15 cellular contexts compared by ENCODE assay signal in the genomic region with DNA sequence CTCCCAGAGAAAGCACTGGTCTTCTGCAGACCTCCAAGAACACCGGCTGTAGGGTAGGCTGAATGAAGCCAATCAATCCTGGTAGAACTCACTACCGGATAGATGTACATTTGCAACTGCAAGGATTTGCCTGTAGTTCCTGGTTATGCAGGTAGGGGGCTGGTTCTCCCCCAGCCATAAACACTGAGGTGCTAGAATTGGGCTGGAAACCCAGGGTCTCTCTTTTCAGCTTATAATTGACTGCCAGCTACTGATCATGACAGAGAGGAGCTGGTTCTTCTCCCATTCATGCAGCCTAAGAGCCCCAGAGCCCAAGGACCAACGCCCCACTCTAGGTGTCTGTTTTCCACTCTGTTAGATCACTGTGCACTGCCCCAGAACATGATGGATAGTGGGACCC. TPM values are rescaled to one million over a fixed set of nuclear protein-coding genes. Genes with fewer than 3 reads are reported as not detected.
A peak's percentile ranks its signal among the peaks of the same experiment; 100 is the strongest.
DNase-seq lines count a peak whose midpoint lies in the region; ATAC-seq, FAIRE-seq and TF ChIP-seq lines count a peak whose summit lies in the region.
"Had no signal": no experiment of that assay in that cellular context is flagged by ENCODE, and none has a peak within 500 bp of the region (broad histone marks: within the 10 kb centered on the region; RNA-seq: fewer than 3 reads in every experiment).

No MANE protein-coding gene starts in this region.

- H3K4me3 ChIP-seq in Loucy (ENCODE audit: low read length, poor library complexity, severe bottlenecking) (no peak overlapping the region), endothelial cell of umbilical vein (replicated peaks in 1 of 3; ENCODE audit: insufficient read depth in 1 of 3, low read depth in 1 of 3, low read length in 3 of 3) (no peak overlapping the region)
- H3K4me3 ChIP-seq: transverse colon had no signal

- no peak for DNase-seq in stimulated activated naive CD8-positive, alpha-beta T cell treated with anti-CD3 and anti-CD28 coated beads, Interleukin-15, amount 100 ng/mL, for 72 hours
- DNase-seq in stimulated activated naive CD8-positive, alpha-beta T cell treated with anti-CD3 and anti-CD28 coated beads, Interleukin-15, Interleukin-2, amounts not matched to agents 100 U/mL and 50 U/mL, for 24 hours, result no peak
- DNase-seq in endothelial cell of umbilical vein (ENCODE audit: low read depth, low spot score), result no peak
- DNase-seq in cerebellar nuclear complex (lab: John Stamatoyannopoulos, UW), result no peak
- DNase-seq in GM20000 (ENCODE audit: low spot score), result no peak
- DNase-seq in HT-29 (ENCODE audit: low spot score), result no peak
- DNase-seq: activated CD8-positive, alpha-beta memory T cell treated with anti-CD3 and anti-CD28 coated beads, Interleukin-2, amount 50 U/mL, for 4 hours; amygdala; CD4-positive, alpha-beta T cell; NCI-H774; retina; transverse colon had no signal

- POLR2A ChIA-PET in endothelial cell of umbilical vein (lab: Charles Lee), result no interaction called here

- H3F3A ChIP-seq in Loucy (ENCODE audit: low read depth), result no peaks in the 10 kb centered on the region

- H4K20me1 ChIP-seq in Loucy (ENCODE audit: insufficient read depth, low read length, poor library complexity, severe bottlenecking), result no peaks in the 10 kb centered on the region
- H4K20me1 ChIP-seq in endothelial cell of umbilical vein (replicated peaks; ENCODE audit: control insufficient read depth, extremely low read depth, insufficient read depth, low read length), result no peaks in the 10 kb centered on the region

- H3K79me2 ChIP-seq in Loucy (ENCODE audit: insufficient read depth, low read length) (no peaks in the 10 kb centered on the region), endothelial cell of umbilical vein (ENCODE audit: control insufficient read depth, insufficient read depth, low read length) (no peaks in the 10 kb centered on the region)

- CTCF ChIA-PET in endothelial cell of umbilical vein (lab: Charles Lee), result interaction anchor here (1.2 kb wide), 1 partner anchor 28 kb away, joined by 3 read pairs; no protein-coding TSS in a partner anchor

- FAIRE-seq in endothelial cell of umbilical vein (lab: Jason Lieb, UNC), result no peak

- dilution Hi-C loops in endothelial cell of umbilical vein (cut with MboI; ENCODE audit: extremely low pct_ligation_motif_present, low sequenced_read_pairs), result no loop called here

- no peaks in the 10 kb centered on the region for H3K9me2 ChIP-seq in Loucy (replicated peaks; ENCODE audit: low read depth, low read length)

- no peak for TF ChIP-seq POLR2A in endothelial cell of umbilical vein (IDR thresholded peaks at IDR 0.05; ENCODE audit: low read depth, low read length)

- peaks cover 0 to 7% of the 10 kb centered on the region in 2 donors for H3K9me3 Mint-ChIP-seq in stimulated activated naive CD8-positive, alpha-beta T cell treated with anti-CD3 and anti-CD28 coated beads, Interleukin-15, amount 100 ng/mL, for 72 hours
- H3K9me3 Mint-ChIP-seq: CD4-positive, alpha-beta T cell; T-helper 1 cell treated with Interleukin-12 subunit alpha and Interleukin-12 subunit beta and Interleukin-4 antibody, amounts not matched to agents 30 μg/mL and 1 μg/mL, for 36 hours had no signal

- no peaks in the 10 kb centered on the region for H3K36me3 ChIP-seq in Loucy (ENCODE audit: insufficient read depth, low read length)
- no peaks in the 10 kb centered on the region for H3K36me3 ChIP-seq in endothelial cell of umbilical vein (ENCODE audit: control insufficient read depth in 2 of 2, extremely low read depth in 1 of 2, insufficient read depth in 2 of 2, low read length in 2 of 2)
- H3K36me3 ChIP-seq: transverse colon had no signal

- H3K9me3 ChIP-seq in Loucy (ENCODE audit: insufficient read depth, low read depth, low read length) (no peaks in the 10 kb centered on the region), endothelial cell of umbilical vein (replicated peaks; ENCODE audit: control insufficient read depth, insufficient read depth, low read length) (no peaks in the 10 kb centered on the region)
- H3K9me3 ChIP-seq: transverse colon had no signal

- H2AFZ ChIP-seq in Loucy (ENCODE audit: low read length) (no peak overlapping the region), endothelial cell of umbilical vein (ENCODE audit: low read depth, low read length) (no peak overlapping the region)

- no peaks in the 10 kb centered on the region for H3K4me1 Mint-ChIP-seq in stimulated activated naive CD8-positive, alpha-beta T cell treated with anti-CD3 and anti-CD28 coated beads, Interleukin-15, amount 100 ng/mL, for 72 hours

- H3K27me3 ChIP-seq in Loucy (ENCODE audit: insufficient read depth, low read length, poor library complexity, severe bottlenecking), result peaks cover 42% of the 10 kb centered on the region
- no peaks in the 10 kb centered on the region for H3K27me3 ChIP-seq in endothelial cell of umbilical vein (ENCODE audit: control insufficient read depth in 2 of 2, insufficient read depth in 2 of 2, low read length in 2 of 2)
- H3K27me3 ChIP-seq: transverse colon had no signal

- H3K4me2 ChIP-seq in Loucy (ENCODE audit: low read depth, low read length, poor library complexity, severe bottlenecking) (no peak overlapping the region), endothelial cell of umbilical vein (ENCODE audit: insufficient read depth, low read length) (no peak overlapping the region)

- TF ChIP-seq CTCF in Loucy (conservative IDR thresholded peaks at IDR 0.05; ENCODE audit: low read length) (peak; percentile 55), endothelial cell of umbilical vein (IDR thresholded peaks at IDR 0.05; ENCODE audit: extremely low read depth in 1 of 2, insufficient read depth in 1 of 2, low read depth in 1 of 2, low read length in 2 of 2) (peak; percentile 21), GM20000 (IDR thresholded peaks at IDR 0.05; ENCODE audit: extremely low read depth, missing control alignments) (no peak)

- no peak overlapping the region for H3K27ac ChIP-seq in endothelial cell of umbilical vein (ENCODE audit: insufficient read depth, low read depth, low read length)
- H3K27ac ChIP-seq: transverse colon had no signal

- no peaks in the 10 kb centered on the region for H3K4me1 ChIP-seq in Loucy (ENCODE audit: insufficient read depth, low read length, poor library complexity, severe bottlenecking)
- peaks cover 1% of the 10 kb centered on the region for H3K4me1 ChIP-seq in endothelial cell of umbilical vein (ENCODE audit: control insufficient read depth, extremely low read depth, insufficient read depth, low read length)
- H3K4me1 ChIP-seq: transverse colon had no signal

- ATAC-seq in stimulated activated naive CD8-positive, alpha-beta T cell treated with anti-CD3 and anti-CD28 coated beads, Interleukin-15, amount 100 ng/mL, for 72 hours, result peak; percentile 45
- no peak for ATAC-seq in stimulated activated naive CD8-positive, alpha-beta T cell treated with anti-CD3 and anti-CD28 coated beads, Interleukin-15, Interleukin-2, amounts not matched to agents 100 U/mL and 50 U/mL, for 24 hours
- ATAC-seq in GM21717 (IDR thresholded peaks at IDR 0.05; ENCODE audit: unreplicated experiment), result no peak

- peaks cover 8% of the 10 kb centered on the region for H3K27me3 Mint-ChIP-seq in stimulated activated naive CD8-positive, alpha-beta T cell treated with anti-CD3 and anti-CD28 coated beads, Interleukin-15, amount 100 ng/mL, for 72 hours

- no peak overlapping the region for H3K4me3 Mint-ChIP-seq in stimulated activated naive CD8-positive, alpha-beta T cell treated with anti-CD3 and anti-CD28 coated beads, Interleukin-15, amount 100 ng/mL, for 72 hours
- H3K4me3 Mint-ChIP-seq: CD4-positive, alpha-beta T cell; T-helper 1 cell treated with Interleukin-12 subunit alpha and Interleukin-12 subunit beta and Interleukin-4 antibody, amounts not matched to agents 30 μg/mL and 1 μg/mL, for 36 hours had no signal

- no peak overlapping the region for H3K9ac ChIP-seq in Loucy (ENCODE audit: low read depth, low read length, poor library complexity, severe bottlenecking)
- no peak overlapping the region for H3K9ac ChIP-seq in endothelial cell of umbilical vein (replicated peaks; ENCODE audit: extremely low read depth, insufficient read depth, low read length)

- H3K9me1 ChIP-seq in endothelial cell of umbilical vein (replicated peaks; ENCODE audit: control insufficient read depth, extremely low read depth, insufficient read depth, low read length), result no peaks in the 10 kb centered on the region

- intact Hi-C loops in endothelial cell of umbilical vein (cut with micrococcal nuclease), result no loop called here

- no peak overlapping the region for H3K27ac Mint-ChIP-seq in stimulated activated naive CD8-positive, alpha-beta T cell treated with anti-CD3 and anti-CD28 coated beads, Interleukin-15, amount 100 ng/mL, for 72 hours
- H3K27ac Mint-ChIP-seq: CD4-positive, alpha-beta T cell; T-helper 1 cell treated with Interleukin-12 subunit alpha and Interleukin-12 subunit beta and Interleukin-4 antibody, amounts not matched to agents 30 μg/mL and 1 μg/mL, for 36 hours had no signal

- no TSS peak for BruUV-seq in endothelial cell of umbilical vein (replicated peaks; lab: Mats Ljungman, UMichigan)

TF ChIP-seq in endothelial cell of umbilical vein, 7 proteins besides CTCF, POLR2A, EP300 and RAD21 (continues in another document):
- TF ChIP-seq MYC (IDR thresholded peaks at IDR 0.05; ENCODE audit: low read depth, low read length) (no peak), POLR2AphosphoS5 (IDR thresholded peaks at IDR 0.05; ENCODE audit: insufficient read depth, low read depth, low read length) (no peak), JUN (IDR thresholded peaks at IDR 0.05; ENCODE audit: borderline replicate concordance, insufficient read depth, insufficient read length, low read depth) (no peak)

RNA-seq across cellular contexts. Expression of gene MTARC2, which starts 21.5 kb away (rescaled TPM):
- 12.0 and 14.1 TPM in 2 replicates for total RNA-seq in endothelial cell of umbilical vein
- polyA plus RNA-seq in endothelial cell of umbilical vein, result 9.8 and 10.7 TPM in 2 replicates
- polyA plus RNA-seq in endothelial cell of umbilical vein (2011; cell fraction: cytosol; rRNA removed), result 6.0 and 8.0 TPM in 2 replicates
- 32.7 and 34.7 TPM in 2 replicates for polyA plus RNA-seq in endothelial cell of umbilical vein (2011; cell fraction: nucleus; rRNA removed)
- 16.7 and 17.9 TPM in 2 replicates for polyA plus RNA-seq in endothelial cell of umbilical vein (2012)
- 6.1 and 6.2 TPM in 2 replicates for polyA minus RNA-seq in endothelial cell of umbilical vein
- polyA minus RNA-seq in endothelial cell of umbilical vein (2011; cell fraction: cytosol; rRNA and poly(A)+ RNA removed), result 13.0 TPM
- 10.7 and 13.3 TPM in 2 replicates for polyA minus RNA-seq in endothelial cell of umbilical vein (2011; cell fraction: nucleus; rRNA and poly(A)+ RNA removed)
- 4.2 and 6.6 TPM in 2 replicates for total RNA-seq in HT-29 (2014; rRNA removed; shearing (Covaris generic))
- total RNA-seq: CD4-positive, alpha-beta T cell had no signal

RNA-seq across cellular contexts. Expression of gene C1orf115, which starts 36.5 kb away (rescaled TPM):
- total RNA-seq in endothelial cell of umbilical vein, result 15.8 and 16.4 TPM in 2 replicates
- polyA plus RNA-seq in endothelial cell of umbilical vein, result 10.6 and 11.1 TPM in 2 replicates
- polyA plus RNA-seq in endothelial cell of umbilical vein (2011; cell fraction: cytosol; rRNA removed), result 17.3 and 18.9 TPM in 2 replicates
- 8.7 and 8.9 TPM in 2 replicates for polyA plus RNA-seq in endothelial cell of umbilical vein (2011; cell fraction: nucleus; rRNA removed)
- polyA plus RNA-seq in endothelial cell of umbilical vein (2012), result 40.3 and 42.2 TPM in 2 replicates
- polyA minus RNA-seq in endothelial cell of umbilical vein, result 13.5 and 15.0 TPM in 2 replicates
- not detected for polyA minus RNA-seq in endothelial cell of umbilical vein (2011; cell fraction: cytosol; rRNA and poly(A)+ RNA removed)
- polyA minus RNA-seq in endothelial cell of umbilical vein (2011; cell fraction: nucleus; rRNA and poly(A)+ RNA removed), result 3.1 and 3.6 TPM in 2 replicates
- total RNA-seq in HT-29 (2014; rRNA removed; shearing (Covaris generic)), result 0.28 and 0.60 TPM in 2 replicates

Comparison
In these comparisons a context has a peak if more than half of its experiments do, and no peak if none do; other contexts are left out.
1. RNA of gene C1orf115, which starts 36.5 kb away (total RNA-seq): 15.8 to 16.4 TPM in endothelial cell of umbilical vein; 0.28 to 0.60 TPM in HT-29; every median in the first group is over 10 times any median in the second.